ENCODE assay signal across 8 cellular contexts in genomic region chr10:78028438-78029293, GRCh38. TPM values are rescaled to one million over a fixed set of nuclear protein-coding genes. Genes with fewer than 3 reads are reported as not detected.
DNase-seq lines count a peak whose midpoint lies in the region; ATAC-seq and TF ChIP-seq lines count a peak whose summit lies in the region.

No MANE protein-coding gene starts in this region.

- no peaks in the 10 kb centered on the region for H3K9me3 Mint-ChIP-seq in WTC11
- no peaks in the 10 kb centered on the region for H3K9me3 Mint-ChIP-seq in nephron progenitor cell

- H3K27me3 Mint-ChIP-seq in WTC11 (ENCODE audit: low read depth) (no peaks in the 10 kb centered on the region), nephron progenitor cell (ENCODE audit: low read depth, poor library complexity) (peaks cover 4% of the 10 kb centered on the region)

- CTCF ChIA-PET in WTC11 (lab: Charles Lee): interaction anchor here (0.5 to 2.0 kb wide), 7 partner anchors 15 to 273 kb away, joined by 3 to 11 read pairs (median 4); no protein-coding TSS in a partner anchor

- H3K36me3 Mint-ChIP-seq in WTC11: peaks cover 34% of the 10 kb centered on the region
- peaks cover 32% of the 10 kb centered on the region for H3K36me3 Mint-ChIP-seq in nephron progenitor cell (ENCODE audit: low read depth)

- TF ChIP-seq CTCF in GM12865 (IDR thresholded peaks at IDR 0.05; ENCODE audit: insufficient read depth, low read depth, low read length, missing control alignments): no peak
- no peak for TF ChIP-seq CTCF in WTC11 (IDR thresholded peaks at IDR 0.05)
- no peak for TF ChIP-seq CTCF in nephron progenitor cell (IDR thresholded peaks at IDR 0.05)

- peak overlapping the region; percentile 100 for H3K4me3 Mint-ChIP-seq in WTC11
- H3K4me3 Mint-ChIP-seq in nephron progenitor cell: peak overlapping the region; percentile 98

- DNase-seq in GM12865 (ENCODE audit: low read depth) (peak; percentile 42), WTC11 (ENCODE audit: low spot score) (peak; percentile 19), nephron progenitor cell (peak; percentile 34), COR-L47 (lab: John Stamatoyannopoulos, UW) (no peak), SW 1271 (lab: John Stamatoyannopoulos, UW) (no peak), SHP77 treated with DMSO at 0.1 percent for 48 hours (lab: John Stamatoyannopoulos, UW) (no peak)

- peak; percentile 2 for ATAC-seq in HG02870 (IDR thresholded peaks at IDR 0.05; ENCODE audit: unreplicated experiment)
- peak; percentile 12 for ATAC-seq in WTC11
- peak; percentile 17 for ATAC-seq in esophagus mucosa

- H3K27ac Mint-ChIP-seq in WTC11 (peak overlapping the region; percentile 97), nephron progenitor cell (peak overlapping the region; percentile 97)

- POLR2A ChIA-PET in WTC11 (lab: Charles Lee): no interaction called here

- peaks cover 13% of the 10 kb centered on the region for H3K4me1 Mint-ChIP-seq in WTC11
- peaks cover 29% of the 10 kb centered on the region for H3K4me1 Mint-ChIP-seq in nephron progenitor cell

- peak overlapping the region; percentile 100 for H3K4me3 ChIP-seq in GM12865 (ENCODE audit: low read depth, low read length)

TF ChIP-seq in WTC11, 78 proteins besides CTCF, POLR2A, EP300 and RAD21:
- TF ChIP-seq ARID4B (CRISPR knock-in tag; IDR thresholded peaks at IDR 0.05; ENCODE audit: borderline replicate concordance) (no peak), ZNF671 (CRISPR knock-in tag; IDR thresholded peaks at IDR 0.05) (no peak), ATF3 (CRISPR knock-in tag; conservative IDR thresholded peaks at IDR 0.05) (no peak), MXD4 (CRISPR knock-in tag; IDR thresholded peaks at IDR 0.05; ENCODE audit: borderline replicate concordance) (no peak), ZNF317 (CRISPR knock-in tag; IDR thresholded peaks at IDR 0.05; ENCODE audit: borderline replicate concordance, low read depth) (no peak)

RNA-seq across cellular contexts. Expression of gene POLR3A, which starts 0.6 kb away (rescaled TPM):
- total RNA-seq in WTC11 (2021) (27.5 to 32.2 TPM (median 27.9 TPM) in 3 replicates), esophagus mucosa (8.3 TPM)

RNA-seq across cellular contexts. Expression of gene RPS24, which starts 5.0 kb away (rescaled TPM):
- total RNA-seq in WTC11 (2021): 1,819 to 2,002 TPM (median 1,916 TPM) in 3 replicates
- 1,500 TPM for total RNA-seq in esophagus mucosa

Comparison
In these comparisons a context has a peak if more than half of its experiments do, and no peak if none do; other contexts are left out.
1. DNase-seq: peak in GM12865 (single experiment), WTC11 (single experiment) and nephron progenitor cell (single experiment); none in COR-L47 (single experiment), SW 1271 (0 of 2) and SHP77 treated with DMSO at 0.1 percent for 48 hours (single experiment).
2. Peak in every context shown above with its lines, with median percentiles within 50 percentile points of each other: ATAC-seq.